Comparison of ENCODE assay signal across 21 cellular contexts in genomic region chr12:107369006-107369405, GRCh38.
DNase-seq lines count a peak whose midpoint lies in the region; ATAC-seq, FAIRE-seq and TF ChIP-seq lines count a peak whose summit lies in the region.
"Had no signal": no experiment of that assay in that cellular context is flagged by ENCODE, and none has a peak within 500 bp of the region (broad histone marks: within the 10 kb centered on the region; RNA-seq: fewer than 3 reads in every experiment).

No MANE protein-coding gene starts in this region.

- H3K9ac ChIP-seq in BLaER1 treated with 17β-estradiol and CSF1 and Interleukin-3, amounts not matched to agents 10 nM and 100 nM = no peak overlapping the region; a peak in 1 of 22 replicates
- H3K9ac ChIP-seq in astrocyte (ENCODE audit: low read length) = no peak overlapping the region
- H3K9ac ChIP-seq: GM23248 had no signal

- H3K27ac ChIP-seq in A549 = peak overlapping the region in 1 of 2 experiments; percentile 7; a peak in 1 of 6 replicates
- H3K27ac ChIP-seq in BLaER1 treated with 17β-estradiol and CSF1 and Interleukin-3, amounts not matched to agents 10 nM and 100 nM = peak overlapping the region in 7 of 11 experiments; percentile 9 to 91 (median 88); a peak in 8 of 22 replicates
- no peak overlapping the region for H3K27ac ChIP-seq in astrocyte (ENCODE audit: low read depth, low read length)
- peak overlapping the region in 1 of 12 donors; percentile 50 for H3K27ac ChIP-seq in heart left ventricle
- H3K27ac ChIP-seq: GM23248, tibial nerve had no signal

- no peaks in the 10 kb centered on the region for H3K9me3 Mint-ChIP-seq in astrocyte (ENCODE audit: unreplicated experiment)

- H3K27me3 Mint-ChIP-seq in T-helper 17 cell (no peaks in the 10 kb centered on the region), astrocyte (ENCODE audit: low read depth, unreplicated experiment) (peaks cover 5% of the 10 kb centered on the region)

- no peak for TF ChIP-seq EP300 in A549 (IDR thresholded peaks at IDR 0.05)

- WGBS in A549 (ENCODE audit: missing lambda C conversion rate) = 52% methylated on average over 2 of the region's 2 CpGs
- WGBS in heart left ventricle, 4 donors = 74 to 84% (median 81%) methylated on average over 2 of the region's 2 CpGs

- no peaks in the 10 kb centered on the region for H3K79me2 ChIP-seq in astrocyte (ENCODE audit: insufficient read depth, low read length)

- H3K4me3 ChIP-seq in A549 (no peak overlapping the region), astrocyte (ENCODE audit: insufficient read depth, low read depth, low read length) (no peak overlapping the region), heart left ventricle (peak overlapping the region in 1 of 12 donors; percentile 16)
- H3K4me3 ChIP-seq in BLaER1 treated with 17β-estradiol and CSF1 and Interleukin-3, amounts not matched to agents 10 nM and 100 nM = no peak overlapping the region
- H3K4me3 ChIP-seq: GM23248, tibial nerve had no signal

- ATAC-seq in A549 (no peak), T-helper 17 cell (no peak), HG03175 (IDR thresholded peaks at IDR 0.05; ENCODE audit: unreplicated experiment) (no peak), heart left ventricle (no peak)
- ATAC-seq: left cardiac atrium had no signal

- 0 out of 22 replicates have a peak, but pooled peaks cover 0 to 4% (median 0%) of the 10 kb centered on the region in 11 experiments for H3K36me3 ChIP-seq in BLaER1 treated with 17β-estradiol and CSF1 and Interleukin-3, amounts not matched to agents 10 nM and 100 nM
- H3K36me3 ChIP-seq in astrocyte (ENCODE audit: insufficient read depth, low read length) (no peaks in the 10 kb centered on the region), heart left ventricle (no peaks in the 10 kb centered on the region)
- H3K36me3 ChIP-seq: tibial nerve had no signal

- H3K27ac Mint-ChIP-seq in T-helper 17 cell (peak overlapping the region; percentile 92), astrocyte (ENCODE audit: unreplicated experiment) (no peak overlapping the region)

- H3K4me1 Mint-ChIP-seq in T-helper 17 cell (peaks cover 54% of the 10 kb centered on the region), astrocyte (ENCODE audit: low read depth, unreplicated experiment) (no peaks in the 10 kb centered on the region)

- H3K9me3 ChIP-seq in A549 = no peaks in the 10 kb centered on the region
- no peaks in the 10 kb centered on the region for H3K9me3 ChIP-seq in BLaER1 treated with 17β-estradiol and CSF1 and Interleukin-3, amounts not matched to agents 10 nM and 100 nM (replicated peaks in 1 of 11)
- no peaks in the 10 kb centered on the region for H3K9me3 ChIP-seq in T-helper 17 cell (ENCODE audit: control insufficient read depth, low read length, poor library complexity, severe bottlenecking)
- no peaks in the 10 kb centered on the region for H3K9me3 ChIP-seq in astrocyte (ENCODE audit: insufficient read depth, low read depth, low read length)
- H3K9me3 ChIP-seq in heart left ventricle = no peaks in the 10 kb centered on the region
- H3K9me3 ChIP-seq: tibial nerve had no signal

- TF ChIP-seq CTCF in A549 (IDR thresholded peaks at IDR 0.05) (no peak), astrocyte (IDR thresholded peaks at IDR 0.05; ENCODE audit: insufficient read depth, low read depth, low read length) (no peak), heart left ventricle (IDR thresholded peaks at IDR 0.05) (no peak)

- TF ChIP-seq POLR2A in A549 (IDR thresholded peaks at IDR 0.05; ENCODE audit: low read length) = no peak
- no peak for TF ChIP-seq POLR2A in heart left ventricle (IDR thresholded peaks at IDR 0.05)

- intact Hi-C loops in heart left ventricle (cut with DNase I) = no loop called here

- no peak overlapping the region for H2AFZ ChIP-seq in astrocyte (ENCODE audit: low read depth, low read length)
- H2AFZ ChIP-seq: GM23248 had no signal

- H3K4me2 ChIP-seq in A549 (peak overlapping the region; percentile 44), astrocyte (ENCODE audit: low read length) (no peak overlapping the region)
- peak overlapping the region in 9 of 11 experiments; percentile 22 to 96 (median 89); a peak in 16 of 22 replicates for H3K4me2 ChIP-seq in BLaER1 treated with 17β-estradiol and CSF1 and Interleukin-3, amounts not matched to agents 10 nM and 100 nM

- DNase-seq in A549 (ENCODE audit: low read depth in 1 of 2, low spot score in 1 of 2) (no peak), T-helper 17 cell (no peak), astrocyte (ENCODE audit: low read depth) (no peak), SK-N-DZ (ENCODE audit: low spot score) (no peak), NCI-H2227 (lab: John Stamatoyannopoulos, UW; ENCODE audit: unreplicated experiment) (no peak), heart left ventricle (no peak)
- DNase-seq: aorta, caudate nucleus, COR-L47, DND-41, GM23248, left cardiac atrium, mesenchymal stem cell, NCI-H1694, NCI-H748 treated with DMSO at 0.1 percent for 48 hours, SHP77 treated with DMSO at 0.1 percent for 48 hours had no signal

- TF ChIP-seq RAD21 in A549 (conservative IDR thresholded peaks at IDR 0.05 in 1 of 2, IDR thresholded peaks at IDR 0.05 in 1 of 2) = no peak

- FAIRE-seq in A549 (lab: Jason Lieb, UNC) = no peak
- peak; percentile 9 for FAIRE-seq in astrocyte (lab: Jason Lieb, UNC)
- FAIRE-seq: endothelial cell of umbilical vein, GM12892 had no signal

- H3K4me3 Mint-ChIP-seq in T-helper 17 cell (peak overlapping the region; percentile 80), astrocyte (ENCODE audit: unreplicated experiment) (no peak overlapping the region)

- POLR2A ChIA-PET in A549 (lab: Yijun Ruan, JAX) = no interaction called here

- no peaks in the 10 kb centered on the region for H4K20me1 ChIP-seq in BLaER1 treated with 17β-estradiol and CSF1 and Interleukin-3, amounts not matched to agents 10 nM and 100 nM
- H4K20me1 ChIP-seq in astrocyte (ENCODE audit: insufficient read depth, low read length) = peaks cover 3% of the 10 kb centered on the region

- CTCF ChIA-PET in A549 (lab: Yijun Ruan, JAX) = no interaction called here

- H3K27me3 ChIP-seq in BLaER1 treated with 17β-estradiol and CSF1 and Interleukin-3, amounts not matched to agents 10 nM and 100 nM = no peaks in the 10 kb centered on the region
- H3K27me3 ChIP-seq in astrocyte (ENCODE audit: insufficient read depth, low read length) (no peaks in the 10 kb centered on the region), heart left ventricle (peaks cover 0 to 8% (median 0%) of the 10 kb centered on the region in 9 donors)
- H3K27me3 ChIP-seq: tibial nerve had no signal

- H3K36me3 Mint-ChIP-seq in T-helper 17 cell (ENCODE audit: low read depth) (no peaks in the 10 kb centered on the region), astrocyte (ENCODE audit: low read depth, unreplicated experiment) (no peaks in the 10 kb centered on the region)

- H3K4me1 ChIP-seq in A549 (peaks cover 74% of the 10 kb centered on the region), astrocyte (ENCODE audit: insufficient read depth, low read length) (peaks cover 7% of the 10 kb centered on the region), heart left ventricle (peaks cover 0 to 44% (median 0%) of the 10 kb centered on the region in 12 donors)
- H3K4me1 ChIP-seq in BLaER1 treated with 17β-estradiol and CSF1 and Interleukin-3, amounts not matched to agents 10 nM and 100 nM = peaks cover 31 to 94% (median 73%) of the 10 kb centered on the region in 10 experiments
- H3K4me1 ChIP-seq: tibial nerve had no signal

TF ChIP-seq in A549, 52 proteins besides CTCF, POLR2A, EP300 and RAD21:
- no peak for TF ChIP-seq FOXS1 (CRISPR knock-in tag; IDR thresholded peaks at IDR 0.05)
- TF ChIP-seq KDM5A (IDR thresholded peaks at IDR 0.05) = no peak
